Comparison of ENCODE assay signal across 8 cellular contexts in the genomic region with DNA sequence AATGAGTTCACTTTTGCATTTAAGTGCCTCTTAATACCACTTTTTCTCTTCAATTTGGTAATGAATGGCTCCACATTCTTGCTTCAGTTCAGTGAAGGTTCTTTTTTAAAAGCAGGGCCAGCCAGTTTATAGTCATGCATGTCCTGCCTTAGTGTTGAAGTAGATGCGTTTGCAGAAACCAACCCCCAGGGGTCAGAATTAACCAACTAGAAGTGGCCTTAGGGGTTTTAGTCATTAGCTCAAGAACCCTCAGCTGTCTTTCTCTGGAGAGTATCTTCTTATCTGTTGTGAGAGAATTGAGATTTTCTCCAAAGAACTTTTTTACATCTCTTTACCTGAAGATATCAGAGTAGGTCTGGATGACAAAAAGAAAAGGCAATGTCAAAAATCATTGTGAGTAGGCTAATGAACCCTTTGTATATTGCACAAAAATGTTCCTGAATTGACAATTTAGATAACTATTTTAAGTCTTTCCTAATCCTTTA.
DNase-seq lines count a peak whose midpoint lies in the region; ATAC-seq and TF ChIP-seq lines count a peak whose summit lies in the region.

No MANE protein-coding gene starts in this region.

- H3K27me3 ChIP-seq in left lung (no peaks in the 10 kb centered on the region), thoracic aorta (replicated peaks; ENCODE audit: insufficient read depth) (no peaks in the 10 kb centered on the region)

- TF ChIP-seq CTCF in GM20000 (IDR thresholded peaks at IDR 0.05; ENCODE audit: extremely low read depth, missing control alignments) (peak; percentile 13), choroid plexus epithelial cell (conservative IDR thresholded peaks at IDR 0.05; ENCODE audit: low read depth, low read length) (peak; percentile 81), left lung (IDR thresholded peaks at IDR 0.05) (peak; percentile 45 to 66), thoracic aorta (IDR thresholded peaks at IDR 0.05) (peak; percentile 48)

- no peak overlapping the region for H3K4me3 ChIP-seq in choroid plexus epithelial cell (ENCODE audit: low read depth, low read length)
- H3K4me3 ChIP-seq in left lung: no peak overlapping the region
- no peak overlapping the region for H3K4me3 ChIP-seq in thoracic aorta

- H3K9me3 ChIP-seq in left lung: no peaks in the 10 kb centered on the region
- no peaks in the 10 kb centered on the region for H3K9me3 ChIP-seq in thoracic aorta

- DNase-seq in D341Med (ENCODE audit: low spot score) (peak; percentile 55), GM20000 (ENCODE audit: low spot score) (peak; percentile 50), NCI-H1105 (lab: John Stamatoyannopoulos, UW) (peak; percentile 64), choroid plexus epithelial cell (ENCODE audit: low read depth) (peak; percentile 91), left lung (no peak), thoracic aorta (ENCODE audit: low spot score) (no peak)

- ATAC-seq in SK-N-SH treated with all-trans-retinoic acid at 6 μM for 48 hours (peak; percentile 98), left lung (peak; percentile 88), thoracic aorta (ENCODE audit: insufficient number of reproducible peaks, low FRiP score, low read depth) (no peak), GM21723 (IDR thresholded peaks at IDR 0.05; ENCODE audit: unreplicated experiment) (no peak)

- H3K4me1 ChIP-seq in left lung (peaks cover 0 to 2% of the 10 kb centered on the region in 2 donors), thoracic aorta (ENCODE audit: control insufficient read depth in 1 of 2, low read depth in 2 of 2) (no peaks in the 10 kb centered on the region)

- H3K36me3 ChIP-seq in left lung (no peaks in the 10 kb centered on the region), thoracic aorta (no peaks in the 10 kb centered on the region)

- intact Hi-C loops in left lung (cut with DNase I): loop anchor here in 1 of 2 donors (10.0 kb wide), 1 partner anchor 208 kb away; no protein-coding TSS in a partner anchor

- no peak overlapping the region for H3K27ac ChIP-seq in left lung
- no peak overlapping the region for H3K27ac ChIP-seq in thoracic aorta

TF ChIP-seq in SK-N-SH treated with all-trans-retinoic acid at 6 μM for 48 hours, 23 proteins besides CTCF, POLR2A, EP300 and RAD21:
- TF ChIP-seq ISL1 (CRISPR knock-in tag; IDR thresholded peaks at IDR 0.05) (no peak), ZNF8 (CRISPR knock-in tag; IDR thresholded peaks at IDR 0.05) (no peak)

Comparison
In these comparisons a context has a peak if more than half of its experiments do, and no peak if none do; other contexts are left out.
1. DNase-seq: peak in D341Med (single experiment), GM20000 (single experiment), NCI-H1105 (single experiment) and choroid plexus epithelial cell (single experiment); none in left lung (0 of 2) and thoracic aorta (single experiment).
2. CTCF ChIP-seq: peak in every context shown above with its lines; median percentile 81 in choroid plexus epithelial cell; 56 in left lung; 48 in thoracic aorta; 13 in GM20000.
3. ATAC-seq: peak in SK-N-SH treated with all-trans-retinoic acid at 6 μM for 48 hours (single experiment) and left lung (single experiment); none in thoracic aorta (single experiment) and GM21723 (single experiment).